2 cellular contexts compared by ENCODE assay signal in genomic region chr1:83583351-83584014, GRCh38.
TF ChIP-seq lines count a peak whose summit lies in the region.

No MANE protein-coding gene starts in this region.

TF ChIP-seq in liver, 16 proteins besides CTCF, POLR2A, EP300 and RAD21 (continued from another document):
- TF ChIP-seq HNF4A (conservative IDR thresholded peaks at IDR 0.05): no peak
- TF ChIP-seq YY1 (IDR thresholded peaks at IDR 0.05): no peak
- no peak for TF ChIP-seq RXRA (IDR thresholded peaks at IDR 0.05)
- TF ChIP-seq, protein P1, sequence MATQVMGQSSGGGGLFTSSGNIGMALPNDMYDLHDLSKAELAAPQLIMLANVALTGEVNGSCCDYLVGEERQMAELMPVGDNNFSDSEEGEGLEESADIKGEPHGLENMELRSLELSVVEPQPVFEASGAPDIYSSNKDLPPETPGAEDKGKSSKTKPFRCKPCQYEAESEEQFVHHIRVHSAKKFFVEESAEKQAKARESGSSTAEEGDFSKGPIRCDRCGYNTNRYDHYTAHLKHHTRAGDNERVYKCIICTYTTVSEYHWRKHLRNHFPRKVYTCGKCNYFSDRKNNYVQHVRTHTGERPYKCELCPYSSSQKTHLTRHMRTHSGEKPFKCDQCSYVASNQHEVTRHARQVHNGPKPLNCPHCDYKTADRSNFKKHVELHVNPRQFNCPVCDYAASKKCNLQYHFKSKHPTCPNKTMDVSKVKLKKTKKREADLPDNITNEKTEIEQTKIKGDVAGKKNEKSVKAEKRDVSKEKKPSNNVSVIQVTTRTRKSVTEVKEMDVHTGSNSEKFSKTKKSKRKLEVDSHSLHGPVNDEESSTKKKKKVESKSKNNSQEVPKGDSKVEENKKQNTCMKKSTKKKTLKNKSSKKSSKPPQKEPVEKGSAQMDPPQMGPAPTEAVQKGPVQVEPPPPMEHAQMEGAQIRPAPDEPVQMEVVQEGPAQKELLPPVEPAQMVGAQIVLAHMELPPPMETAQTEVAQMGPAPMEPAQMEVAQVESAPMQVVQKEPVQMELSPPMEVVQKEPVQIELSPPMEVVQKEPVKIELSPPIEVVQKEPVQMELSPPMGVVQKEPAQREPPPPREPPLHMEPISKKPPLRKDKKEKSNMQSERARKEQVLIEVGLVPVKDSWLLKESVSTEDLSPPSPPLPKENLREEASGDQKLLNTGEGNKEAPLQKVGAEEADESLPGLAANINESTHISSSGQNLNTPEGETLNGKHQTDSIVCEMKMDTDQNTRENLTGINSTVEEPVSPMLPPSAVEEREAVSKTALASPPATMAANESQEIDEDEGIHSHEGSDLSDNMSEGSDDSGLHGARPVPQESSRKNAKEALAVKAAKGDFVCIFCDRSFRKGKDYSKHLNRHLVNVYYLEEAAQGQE (IDR thresholded peaks at IDR 0.05): no peak
TF ChIP-seq in liver: peak in this region for 0.

TF ChIP-seq in HepG2, 621 proteins besides CTCF, POLR2A, EP300 and RAD21 (continued from another document):
- TF ChIP-seq, protein P2, sequence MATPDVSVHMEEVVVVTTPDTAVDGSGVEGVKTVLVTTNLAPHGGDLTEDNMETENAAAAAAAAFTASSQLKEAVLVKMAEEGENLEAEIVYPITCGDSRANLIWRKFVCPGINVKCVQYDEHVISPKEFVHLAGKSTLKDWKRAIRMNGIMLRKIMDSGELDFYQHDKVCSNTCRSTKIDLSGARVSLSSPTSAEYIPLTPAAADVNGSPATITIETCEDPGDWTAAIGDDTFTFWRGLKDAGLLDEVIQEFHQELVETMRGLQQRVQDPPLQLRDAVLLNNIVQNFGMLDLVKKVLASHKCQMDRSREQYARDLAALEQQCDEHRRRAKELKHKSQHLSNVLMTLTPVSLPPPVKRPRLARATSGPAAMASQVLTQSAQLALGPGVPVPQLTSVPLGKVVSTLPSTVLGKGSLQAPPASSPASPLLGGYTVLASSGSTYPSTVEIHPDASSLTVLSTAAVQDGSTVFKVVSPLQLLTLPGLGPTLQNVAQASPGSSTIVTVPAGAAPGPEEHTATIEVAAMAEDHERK (CRISPR knock-in tag; IDR thresholded peaks at IDR 0.05; ENCODE audit: low read depth): no peak
- TF ChIP-seq, protein P3, sequence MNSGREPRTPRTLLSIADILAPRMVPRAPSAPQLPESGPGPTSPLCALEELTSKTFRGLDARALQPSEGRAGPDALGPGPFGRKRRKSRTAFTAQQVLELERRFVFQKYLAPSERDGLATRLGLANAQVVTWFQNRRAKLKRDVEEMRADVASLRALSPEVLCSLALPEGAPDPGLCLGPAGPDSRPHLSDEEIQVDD (CRISPR knock-in tag; IDR thresholded peaks at IDR 0.05; ENCODE audit: borderline replicate concordance): no peak
- TF ChIP-seq NKX3-1 (CRISPR knock-in tag; IDR thresholded peaks at IDR 0.05): no peak
